In the genomic region with DNA sequence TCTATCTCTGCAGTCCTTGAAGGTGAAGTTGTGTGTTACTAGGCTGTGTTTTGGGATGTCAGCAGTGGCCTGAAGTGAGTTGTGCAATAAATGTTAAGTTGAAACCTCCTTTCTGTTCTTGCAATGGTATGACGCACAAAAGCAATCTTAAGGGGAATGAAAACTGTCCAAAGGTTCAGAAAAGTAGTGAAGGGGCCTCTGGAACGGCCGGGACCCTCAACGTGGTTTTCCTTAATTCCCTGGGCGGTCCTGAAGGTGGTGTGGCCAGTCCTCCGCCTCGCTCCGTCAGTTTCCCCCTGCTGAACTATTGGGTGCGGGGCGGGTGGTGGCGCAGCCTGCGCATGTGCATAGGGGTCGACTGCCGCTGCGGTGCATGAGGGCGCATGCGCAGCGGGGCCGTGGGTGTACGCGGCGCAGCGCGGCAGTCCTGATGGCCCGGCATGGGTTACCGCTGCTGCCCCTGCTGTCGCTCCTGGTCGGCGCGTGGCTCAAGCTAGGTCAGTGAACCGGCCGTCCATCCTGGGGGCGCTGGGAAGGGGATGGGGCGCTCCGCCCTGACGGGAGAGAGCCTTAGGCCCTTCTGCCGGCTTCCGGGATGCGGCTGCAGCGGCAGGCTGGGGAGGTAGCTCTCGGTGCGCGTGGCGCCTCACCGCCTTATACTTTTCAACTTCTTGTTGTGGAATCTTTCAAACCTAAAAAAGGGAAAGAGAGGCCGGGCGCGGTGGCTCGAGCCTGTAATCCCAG, we compare ENCODE assay signal across 8 cellular contexts. TPM values are rescaled to one million over a fixed set of nuclear protein-coding genes. Genes with fewer than 3 reads are reported as not detected.
DNase-seq lines count a peak whose midpoint lies in the region; ATAC-seq and TF ChIP-seq lines count a peak whose summit lies in the region.

A gene (plus strand): TSS at position 405 of the 744 bp plus-strand sequence. CDS start 26 bp downstream, at position 431.

- no peaks in the 10 kb centered on the region for H3K27me3 Mint-ChIP-seq in activated naive CD8-positive, alpha-beta T cell treated with anti-CD3 and anti-CD28 coated beads, Interleukin-2, amount 50 U/mL, for 24 hours

- peaks cover 54% of the 10 kb centered on the region for H3K36me3 Mint-ChIP-seq in activated naive CD8-positive, alpha-beta T cell treated with anti-CD3 and anti-CD28 coated beads, Interleukin-2, amount 50 U/mL, for 24 hours (ENCODE audit: low read depth)

- peaks cover 53% of the 10 kb centered on the region for H3K4me1 Mint-ChIP-seq in activated naive CD8-positive, alpha-beta T cell treated with anti-CD3 and anti-CD28 coated beads, Interleukin-2, amount 50 U/mL, for 24 hours

- TF ChIP-seq EP300 in transverse colon (IDR thresholded peaks at IDR 0.05; ENCODE audit: low read depth) = no peak

- no peaks in the 10 kb centered on the region for H3K9me3 ChIP-seq in cardiac muscle cell (ENCODE audit: low read depth)
- H3K9me3 ChIP-seq in transverse colon = no peaks in the 10 kb centered on the region

- H3K9me3 Mint-ChIP-seq in activated naive CD8-positive, alpha-beta T cell treated with anti-CD3 and anti-CD28 coated beads, Interleukin-2, amount 50 U/mL, for 24 hours = no peaks in the 10 kb centered on the region

- peaks cover 39% of the 10 kb centered on the region for H3K36me3 ChIP-seq in cardiac muscle cell
- peaks cover 0 to 32% (median 16%) of the 10 kb centered on the region in 4 donors for H3K36me3 ChIP-seq in transverse colon

- WGBS in transverse colon (ENCODE audit: low coverage in 1 of 2), 2 donors = 1 to 17% methylated on average over 1 to 30 of the region's 49 CpGs

- DNase-seq in NCI-H1105 treated with DMSO at 0.1 percent for 48 hours (lab: John Stamatoyannopoulos, UW) (peak; percentile 87), SW480 (ENCODE audit: low spot score) (peak; percentile 92), cardiac muscle cell (ENCODE audit: low read depth in 1 of 2, low spot score in 1 of 2) (peak; percentile 92 to 97), pons (ENCODE audit: low spot score) (peak; percentile 89), transverse colon (peak; percentile 93)
- peak; percentile 92 for DNase-seq in activated naive CD8-positive, alpha-beta T cell treated with anti-CD3 and anti-CD28 coated beads, Interleukin-2, amount 50 U/mL, for 24 hours

- peak within 1 kb of the TSS; percentile 90 for H3K4me3 Mint-ChIP-seq in activated naive CD8-positive, alpha-beta T cell treated with anti-CD3 and anti-CD28 coated beads, Interleukin-2, amount 50 U/mL, for 24 hours

- H3K27me3 ChIP-seq in cardiac muscle cell = no peaks in the 10 kb centered on the region
- H3K27me3 ChIP-seq in transverse colon = no peaks in the 10 kb centered on the region

- H3K27ac ChIP-seq in cardiac muscle cell (peak within 1 kb of the TSS; percentile 86), transverse colon (peak within 1 kb of the TSS; percentile 90 to 94 (median 92))

- intact Hi-C loops in transverse colon (cut with DNase I; ENCODE audit: low total_unique reads) = no loop called here

- peak; percentile 91 for TF ChIP-seq POLR2A in transverse colon (IDR thresholded peaks at IDR 0.05)

- in situ Hi-C loops in transverse colon (cut with MboI; ENCODE audit: low pct_ligation_motif_present in 1 of 4, low pct_unique_long_range_greater_than_20kb in 1 of 4, low sequenced_read_pairs in 3 of 4) = no loop called here

- peaks cover 6% of the 10 kb centered on the region for H3K4me1 ChIP-seq in cardiac muscle cell (ENCODE audit: low read depth)
- H3K4me1 ChIP-seq in transverse colon = peaks cover 4 to 16% (median 10%) of the 10 kb centered on the region in 4 donors

- peak; percentile 93 for ATAC-seq in HG02678 (IDR thresholded peaks at IDR 0.05; ENCODE audit: unreplicated experiment)
- peak; percentile 84 for ATAC-seq in activated naive CD8-positive, alpha-beta T cell treated with anti-CD3 and anti-CD28 coated beads, Interleukin-2, amount 50 U/mL, for 24 hours

- H3K27ac Mint-ChIP-seq in activated naive CD8-positive, alpha-beta T cell treated with anti-CD3 and anti-CD28 coated beads, Interleukin-2, amount 50 U/mL, for 24 hours = peak within 1 kb of the TSS; percentile 98

- H3K4me3 ChIP-seq in GM12875 (ENCODE audit: low read depth, low read length) (peak within 1 kb of the TSS; percentile 95), cardiac muscle cell (peak within 1 kb of the TSS; percentile 79), transverse colon (peak within 1 kb of the TSS; percentile 58 to 72 (median 70))

- TF ChIP-seq CTCF in GM12875 (IDR thresholded peaks at IDR 0.05; ENCODE audit: borderline replicate concordance, insufficient read depth, low read depth, low read length) (peak; percentile 27; the same call in 1 of the 2 replicates), cardiac muscle cell (IDR thresholded peaks at IDR 0.05; ENCODE audit: low read depth, low read length) (peak; percentile 20), transverse colon (IDR thresholded peaks at IDR 0.05) (peak in 1 of 5 experiments; percentile 29)

RNA-seq across cellular contexts. Expression of the gene that starts here (rescaled TPM):
- total RNA-seq in cardiac muscle cell = 60.9 and 108 TPM in 2 replicates
- 49.5 and 77.2 TPM in 2 replicates for polyA plus RNA-seq in cardiac muscle cell
- 100 to 1,000 TPM in 3 of 4 donors, 10 to 100 TPM in 1; 93.4 to 481 (median 127) TPM for total RNA-seq in transverse colon

Comparison
In these comparisons a context has a peak if more than half of its experiments do, and no peak if none do; other contexts are left out.
1. Peak in every context shown above with its lines: DNase-seq, ATAC-seq, H3K4me3 ChIP-seq and H3K27ac ChIP-seq.